ENCODE assay signal across 22 cellular contexts in the genomic region with DNA sequence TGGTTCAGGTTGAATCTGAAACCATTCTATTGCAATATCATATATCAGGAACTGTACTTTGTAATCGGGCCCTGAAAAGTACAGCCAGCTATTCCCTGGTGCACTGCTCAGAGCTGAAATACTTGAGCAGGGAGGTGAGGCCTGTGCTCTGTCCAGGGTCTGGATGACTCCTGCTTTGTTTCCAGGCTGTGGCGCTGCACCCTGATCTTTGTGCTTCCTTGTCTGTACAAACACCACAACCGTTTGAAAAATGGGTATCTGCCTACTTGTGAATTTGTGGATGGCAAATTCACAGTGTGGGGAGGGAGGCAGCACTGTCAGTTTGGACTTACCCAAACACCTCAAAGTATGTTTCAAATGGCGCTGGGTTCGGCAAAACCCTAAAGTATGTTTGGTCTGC.
"Had no signal": no experiment of that assay in that cellular context is flagged by ENCODE, and none has a peak within 500 bp of the region (broad histone marks: within the 10 kb centered on the region; RNA-seq: fewer than 3 reads in every experiment).

No MANE protein-coding gene starts in this region.

- ATAC-seq: effector memory CD8-positive, alpha-beta T cell; gastroesophageal sphincter; heart right ventricle; naive thymus-derived CD8-positive, alpha-beta T cell had no signal

- DNase-seq: activated CD4-positive, alpha-beta T cell treated with anti-CD3 and anti-CD28 coated beads, Interleukin-2, amount 50 U/mL, for 1 hour; activated CD4-positive, CD25-positive, alpha-beta regulatory T cell treated with anti-CD3 and anti-CD28 coated beads, Interleukin-2, amount 50 U/mL, for 72 hours; activated naive CD4-positive, alpha-beta T cell; activated naive CD8-positive, alpha-beta T cell treated with anti-CD3 and anti-CD28 coated beads for 36 hours; activated T-cell treated with anti-CD3 and anti-CD28 coated beads, Interleukin-2, amount 50 U/mL, for 24 hours; amniotic stem cell; colonic mucosa; dorsolateral prefrontal cortex; effector memory CD8-positive, alpha-beta T cell; heart right ventricle; left ventricle myocardium inferior; naive thymus-derived CD8-positive, alpha-beta T cell; stimulated activated CD4-positive, alpha-beta T cell treated with anti-CD3 and anti-CD28 coated beads, Interleukin-1b, Interleukin-23, amount 100 ng/mL, for 48 hours; testis; trophoblast cell; uterus; WERI-Rb-1 had no signal

- H3K27ac ChIP-seq: breast epithelium, colonic mucosa, dorsolateral prefrontal cortex, gastroesophageal sphincter, heart right ventricle, left ventricle myocardium inferior, prostate gland, testis, uterus, WERI-Rb-1 had no signal

- H3K36me3 Mint-ChIP-seq: activated naive CD8-positive, alpha-beta T cell treated with anti-CD3 and anti-CD28 coated beads for 36 hours; mesothelial cell of epicardium; naive thymus-derived CD8-positive, alpha-beta T cell had no signal

- H3K4me1 Mint-ChIP-seq: activated naive CD8-positive, alpha-beta T cell treated with anti-CD3 and anti-CD28 coated beads for 36 hours; naive thymus-derived CD8-positive, alpha-beta T cell had no signal

- H3K4me1 ChIP-seq: colonic mucosa, prostate gland, uterus had no signal

- H3K36me3 ChIP-seq: breast epithelium, colonic mucosa, gastroesophageal sphincter, heart right ventricle, left ventricle myocardium inferior, prostate gland, uterus, WERI-Rb-1 had no signal

- H3K4me3 ChIP-seq: breast epithelium, colonic mucosa, dorsolateral prefrontal cortex, gastroesophageal sphincter, heart right ventricle, left ventricle myocardium inferior, prostate gland, testis, uterus had no signal

- H3K4me3 Mint-ChIP-seq: activated naive CD8-positive, alpha-beta T cell treated with anti-CD3 and anti-CD28 coated beads for 36 hours; activated T-cell treated with anti-CD3 and anti-CD28 coated beads, Interleukin-2, amount 50 U/mL, for 24 hours; effector memory CD8-positive, alpha-beta T cell; mesothelial cell of epicardium; naive thymus-derived CD8-positive, alpha-beta T cell had no signal

- H3K27me3 ChIP-seq: breast epithelium, colonic mucosa, dorsolateral prefrontal cortex, gastroesophageal sphincter, heart right ventricle, testis, uterus had no signal

- H3K27me3 Mint-ChIP-seq: activated naive CD8-positive, alpha-beta T cell treated with anti-CD3 and anti-CD28 coated beads for 36 hours had no signal

- H3K9me3 ChIP-seq: breast epithelium, colonic mucosa, gastroesophageal sphincter, heart right ventricle, left ventricle myocardium inferior, prostate gland, testis, uterus had no signal

- H3K9me3 Mint-ChIP-seq: activated naive CD8-positive, alpha-beta T cell treated with anti-CD3 and anti-CD28 coated beads for 36 hours; activated T-cell treated with anti-CD3 and anti-CD28 coated beads, Interleukin-2, amount 50 U/mL, for 24 hours; activated T-helper 2 cell treated with anti-CD3 and anti-CD28 coated beads, Interferon-gamma antibody, Interleukin-2, Interleukin-4, amounts not matched to agents 10 μg/mL and 5 μg/mL and 100 μg/mL, durations not matched to agents 14 hours and 24 hours and 36 hours; effector memory CD8-positive, alpha-beta T cell; mesothelial cell of epicardium; naive thymus-derived CD8-positive, alpha-beta T cell had no signal

- H3K27ac Mint-ChIP-seq: activated naive CD8-positive, alpha-beta T cell treated with anti-CD3 and anti-CD28 coated beads for 36 hours; activated T-cell treated with anti-CD3 and anti-CD28 coated beads, Interleukin-2, amount 50 U/mL, for 24 hours; activated T-helper 2 cell treated with anti-CD3 and anti-CD28 coated beads, Interferon-gamma antibody, Interleukin-2, Interleukin-4, amounts not matched to agents 10 μg/mL and 5 μg/mL and 100 μg/mL, durations not matched to agents 14 hours and 24 hours and 36 hours; effector memory CD8-positive, alpha-beta T cell; mesothelial cell of epicardium; naive thymus-derived CD8-positive, alpha-beta T cell had no signal
